In the genomic region with DNA sequence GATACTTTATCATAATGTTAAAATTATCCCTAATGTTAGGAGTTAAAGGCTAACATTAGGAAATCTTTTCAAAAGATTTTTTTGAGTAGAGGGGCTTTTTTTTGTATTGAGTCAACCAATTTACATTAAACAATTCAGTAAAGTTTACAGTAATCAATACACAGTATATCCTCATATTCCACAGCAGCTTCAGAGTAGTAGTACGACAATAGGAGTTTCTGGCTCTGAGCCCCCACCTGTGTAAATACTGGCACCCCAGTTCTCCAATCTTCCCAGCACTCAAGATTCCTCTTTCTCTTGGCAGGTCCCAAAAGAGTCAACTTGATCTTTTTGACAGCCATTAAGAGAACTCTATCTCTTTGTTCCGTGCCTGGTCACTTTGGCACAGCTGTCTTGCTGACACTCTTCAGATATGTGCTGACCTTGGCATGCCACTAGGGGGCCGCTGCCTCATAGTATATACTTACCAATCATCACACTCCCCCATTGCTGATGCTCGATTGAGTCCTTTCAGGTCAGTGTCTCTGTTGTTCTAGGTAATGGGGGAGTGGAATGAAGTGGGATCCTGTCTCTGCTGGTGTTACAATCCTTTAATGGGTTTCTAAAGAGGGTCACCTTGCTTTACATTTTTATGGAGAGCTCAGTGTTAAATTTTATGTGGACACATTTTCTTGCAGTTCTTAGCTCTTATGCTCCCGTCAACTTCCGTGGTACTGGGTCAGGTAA, we compare ENCODE assay signal across 8 cellular contexts. TPM values are rescaled to one million over a fixed set of nuclear protein-coding genes. Genes with fewer than 3 reads are reported as not detected.
A peak's percentile ranks its signal among the peaks of the same experiment; 100 is the strongest.
DNase-seq lines count a peak whose midpoint lies in the region; ATAC-seq and TF ChIP-seq lines count a peak whose summit lies in the region.

No MANE protein-coding gene starts in this region.

- H3K4me1 Mint-ChIP-seq in activated CD4-positive, alpha-beta T cell treated with anti-CD3 and anti-CD28 coated beads for 36 hours, result peaks cover 8% of the 10 kb centered on the region

- no peaks in the 10 kb centered on the region for H3K27me3 Mint-ChIP-seq in activated CD4-positive, alpha-beta T cell treated with anti-CD3 and anti-CD28 coated beads for 36 hours

- H3K4me3 ChIP-seq in AG09309 (ENCODE audit: control insufficient read depth, low read depth, low read length) (no peak overlapping the region), choroid plexus epithelial cell (ENCODE audit: low read depth, low read length) (no peak overlapping the region), right lobe of liver (no peak overlapping the region)

- no peak for TF ChIP-seq POLR2A in right lobe of liver (IDR thresholded peaks at IDR 0.05)

- no peaks in the 10 kb centered on the region for H3K9me3 Mint-ChIP-seq in activated CD4-positive, alpha-beta T cell treated with anti-CD3 and anti-CD28 coated beads for 36 hours (ENCODE audit: low read depth)

- WGBS in right lobe of liver (ENCODE audit: insufficient coverage, low coverage, low lambda C conversion rate, missing lambda C conversion rate), result 37% methylated on average over 6 of the region's 6 CpGs

- H3K36me3 Mint-ChIP-seq in activated CD4-positive, alpha-beta T cell treated with anti-CD3 and anti-CD28 coated beads for 36 hours (ENCODE audit: low read depth), result no peaks in the 10 kb centered on the region

- POLR2A ChIA-PET in activated CD4-positive, alpha-beta T cell treated with anti-CD3 and anti-CD28 coated beads for 36 hours (lab: Charles Lee), result no interaction called here

- ATAC-seq in GM18870 (IDR thresholded peaks at IDR 0.05; ENCODE audit: unreplicated experiment) (peak; percentile 99), HG03097 (IDR thresholded peaks at IDR 0.05; ENCODE audit: low FRiP score, unreplicated experiment) (peak; percentile 95), right lobe of liver (peak; percentile 98 to 99 (median 98))
- peak; percentile 99 for ATAC-seq in activated CD4-positive, alpha-beta T cell treated with anti-CD3 and anti-CD28 coated beads for 36 hours

- no peaks in the 10 kb centered on the region for H3K36me3 ChIP-seq in right lobe of liver

- H3K27ac ChIP-seq in right lobe of liver, result no peak overlapping the region

- DNase-seq in AG09309 (ENCODE audit: low read depth) (no peak), NCI-H226 (peak; percentile 16), choroid plexus epithelial cell (ENCODE audit: low read depth) (peak; percentile 77), right lobe of liver (peak; percentile 74 to 79 (median 75))
- peak; percentile 76 for DNase-seq in activated CD4-positive, alpha-beta T cell treated with anti-CD3 and anti-CD28 coated beads for 36 hours
- peak; percentile 63 for DNase-seq in stimulated activated CD8-positive, alpha-beta memory T cell treated with anti-CD3 and anti-CD28 coated beads, Interleukin-12 subunit alpha, Interleukin-12 subunit beta, amount 100 ng/mL, for 1 hour (ENCODE audit: low read depth)

- intact Hi-C loops in activated CD4-positive, alpha-beta T cell treated with anti-CD3 and anti-CD28 coated beads for 36 hours (cut with DNase I, micrococcal nuclease), result loop anchor here (1.0 kb wide), 1 partner anchor 108 kb away; no protein-coding TSS in a partner anchor
- intact Hi-C loops in right lobe of liver (cut with DNase I), result no loop called here

- peaks cover 0 to 4% (median 0%) of the 10 kb centered on the region in 4 donors for H3K4me1 ChIP-seq in right lobe of liver

- TF ChIP-seq CTCF in AG09309 (IDR thresholded peaks at IDR 0.05; ENCODE audit: control insufficient read depth, insufficient read depth, low read depth, low read length, missing control alignments) (peak; percentile 92), choroid plexus epithelial cell (conservative IDR thresholded peaks at IDR 0.05; ENCODE audit: low read depth, low read length) (peak; percentile 96), right lobe of liver (IDR thresholded peaks at IDR 0.05) (peak; percentile 77 to 85 (median 83))

- no peak overlapping the region for H3K27ac Mint-ChIP-seq in activated CD4-positive, alpha-beta T cell treated with anti-CD3 and anti-CD28 coated beads for 36 hours

- H3K9me3 ChIP-seq in right lobe of liver, result no peaks in the 10 kb centered on the region

- H3K27me3 ChIP-seq in right lobe of liver, result no peaks in the 10 kb centered on the region

- CTCF ChIA-PET in activated CD4-positive, alpha-beta T cell treated with anti-CD3 and anti-CD28 coated beads for 36 hours (lab: Charles Lee), result interaction anchor here (0.5 to 3.0 kb wide), 18 partner anchors 10 to 1742 kb away, joined by 3 to 45 read pairs (median 4); partner anchors contain the start of gene CCNI

- no peak overlapping the region for H3K4me3 Mint-ChIP-seq in activated CD4-positive, alpha-beta T cell treated with anti-CD3 and anti-CD28 coated beads for 36 hours

RNA-seq across cellular contexts. Expression of gene CCNI, which starts 19.5 kb away (rescaled TPM):
- 100 to 1,000 TPM; 226 to 230 TPM for total RNA-seq in activated CD4-positive, alpha-beta T cell treated with anti-CD3 and anti-CD28 coated beads for 36 hours
- 10 to 100 TPM; 54.3 to 87.7 (median 68.6) TPM for total RNA-seq in right lobe of liver

Comparison
In these comparisons a context has a peak if more than half of its experiments do, and no peak if none do; other contexts are left out.
1. intact Hi-C loops: an anchor here in activated CD4-positive, alpha-beta T cell treated with anti-CD3 and anti-CD28 coated beads for 36 hours (1.0 kb wide); none called in right lobe of liver.